27 cellular contexts compared by ENCODE assay signal in genomic region chr5:125660231-125660895, GRCh38.
DNase-seq lines count a peak whose midpoint lies in the region; ATAC-seq and TF ChIP-seq lines count a peak whose summit lies in the region.
"Had no signal": no experiment of that assay in that cellular context is flagged by ENCODE, and none has a peak within 500 bp of the region (broad histone marks: within the 10 kb centered on the region; RNA-seq: fewer than 3 reads in every experiment).

No MANE protein-coding gene starts in this region.

- peaks cover 16% of the 10 kb centered on the region for H3K4me1 ChIP-seq in SJCRH30
- H3K4me1 ChIP-seq in endodermal cell (ENCODE audit: control insufficient read depth, insufficient read depth, low read length): peaks cover 15% of the 10 kb centered on the region
- H3K4me1 ChIP-seq in uterus: no peaks in the 10 kb centered on the region
- no peaks in the 10 kb centered on the region for H3K4me1 ChIP-seq in PC-9 (replicated peaks; ENCODE audit: insufficient read depth)
- H3K4me1 ChIP-seq: breast epithelium, foreskin keratinocyte had no signal

- TF ChIP-seq CTCF in endodermal cell (conservative IDR thresholded peaks at IDR 0.05): peak; percentile 39
- TF ChIP-seq CTCF in uterus (IDR thresholded peaks at IDR 0.05): no peak
- no peak for TF ChIP-seq CTCF in PC-9 (conservative IDR thresholded peaks at IDR 0.05)

- no peak overlapping the region for H3K27ac Mint-ChIP-seq in endodermal cell
- H3K27ac Mint-ChIP-seq: activated CD4-positive, alpha-beta T cell treated with anti-CD3 and anti-CD28 coated beads for 36 hours; activated naive CD8-positive, alpha-beta T cell treated with anti-CD3 and anti-CD28 coated beads, Interleukin-2, amount 50 U/mL, for 24 hours had no signal

- no peak for TF ChIP-seq POLR2A in uterus (IDR thresholded peaks at IDR 0.05)

- H3K9me3 ChIP-seq in SJCRH30 (replicated peaks) (peaks cover 9% of the 10 kb centered on the region; the same call in 1 of the 2 replicates), endodermal cell (ENCODE audit: control insufficient read depth, low read length) (peaks cover 23% of the 10 kb centered on the region), uterus (no peaks in the 10 kb centered on the region), PC-9 (ENCODE audit: insufficient read depth, low read depth) (no peaks in the 10 kb centered on the region)
- H3K9me3 ChIP-seq: breast epithelium, Peyer's patch, stomach, tibial nerve had no signal

- no peaks in the 10 kb centered on the region for H3F3A ChIP-seq in PC-9 (ENCODE audit: insufficient read depth, low read depth)

- ATAC-seq in HG03469 (IDR thresholded peaks at IDR 0.05; ENCODE audit: unreplicated experiment) (no peak), HG03571 (IDR thresholded peaks at IDR 0.05; ENCODE audit: unreplicated experiment) (no peak)
- ATAC-seq: activated CD4-positive, alpha-beta T cell treated with anti-CD3 and anti-CD28 coated beads for 36 hours; activated naive CD8-positive, alpha-beta T cell treated with anti-CD3 and anti-CD28 coated beads, Interleukin-2, amount 50 U/mL, for 24 hours; foreskin keratinocyte had no signal

- no peaks in the 10 kb centered on the region for H3K36me3 ChIP-seq in SJCRH30
- H3K36me3 ChIP-seq in endodermal cell (ENCODE audit: control insufficient read depth, insufficient read depth, low read length): no peaks in the 10 kb centered on the region
- H3K36me3 ChIP-seq in uterus: no peaks in the 10 kb centered on the region
- H3K36me3 ChIP-seq in PC-9 (ENCODE audit: low read depth): no peaks in the 10 kb centered on the region
- H3K36me3 ChIP-seq: breast epithelium, left ventricle myocardium inferior, Peyer's patch, stomach, tibial nerve had no signal

- H3K4me3 ChIP-seq in SJCRH30: no peak overlapping the region
- peak overlapping the region; percentile 54 for H3K4me3 ChIP-seq in endodermal cell (ENCODE audit: low read length)
- no peak overlapping the region for H3K4me3 ChIP-seq in uterus
- H3K4me3 ChIP-seq in PC-9: no peak overlapping the region
- H3K4me3 ChIP-seq: breast epithelium, left ventricle myocardium inferior, Peyer's patch, stomach, tibial nerve had no signal

- DNase-seq in SJCRH30 (no peak), endodermal cell (no peak), lung microvascular endothelial cell (ENCODE audit: low read depth in 2 of 2) (peak; percentile 20 to 54), uterus (no peak), PC-9 (no peak), NCI-H1930 (lab: John Stamatoyannopoulos, UW) (no peak)
- DNase-seq: activated CD4-positive, alpha-beta T cell treated with anti-CD3 and anti-CD28 coated beads for 36 hours; activated CD8-positive, alpha-beta memory T cell treated with anti-CD3 and anti-CD28 coated beads for 24 hours; activated gamma-delta T cell treated with Interleukin-2 at 50 U/mL for 16 hours; activated naive CD8-positive, alpha-beta T cell treated with anti-CD3 and anti-CD28 coated beads, Interleukin-2, amount 50 U/mL, for 24 hours; activated T-cell treated with anti-CD3 and anti-CD28 coated beads, Interleukin-2, amount 50 U/mL, for 1 hour; Calu3; foreskin keratinocyte; Karpas-422; left ventricle myocardium inferior; NCI-H1694; NCI-H2171; NCI-H524 treated with DMSO at 0.1 percent for 48 hours; Peyer's patch; stimulated activated CD8-positive, alpha-beta memory T cell treated with anti-CD3 and anti-CD28 coated beads, Interleukin-4, amount 100 ng/mL, for 48 hours; stomach; T-helper 1 cell had no signal

- no peak overlapping the region for H3K4me2 ChIP-seq in PC-9

- 67 to 80% methylated on average over 1 of the region's 1 CpG for WGBS in endodermal cell (ENCODE audit: insufficient coverage in 1 of 2, insufficient read length in 1 of 2), 2 experiments

- H3K4me1 Mint-ChIP-seq in endodermal cell: peaks cover 36% of the 10 kb centered on the region
- H3K4me1 Mint-ChIP-seq: activated CD4-positive, alpha-beta T cell treated with anti-CD3 and anti-CD28 coated beads for 36 hours; activated naive CD8-positive, alpha-beta T cell treated with anti-CD3 and anti-CD28 coated beads, Interleukin-2, amount 50 U/mL, for 24 hours had no signal

- H3K79me2 ChIP-seq in PC-9 (ENCODE audit: low read depth): no peaks in the 10 kb centered on the region

- H2AFZ ChIP-seq in PC-9: no peak overlapping the region

- peak overlapping the region; percentile 20; the same call in 1 of the 2 replicates for H3K27ac ChIP-seq in SJCRH30
- H3K27ac ChIP-seq in endodermal cell (ENCODE audit: low read depth, low read length): peak overlapping the region; percentile 56
- peak overlapping the region; percentile 44 to 50 for H3K27ac ChIP-seq in uterus
- no peak overlapping the region for H3K27ac ChIP-seq in PC-9
- H3K27ac ChIP-seq: breast epithelium, C4-2B, foreskin keratinocyte, left ventricle myocardium inferior, Peyer's patch, stomach had no signal

- H3K36me3 Mint-ChIP-seq in endodermal cell (ENCODE audit: low read depth): peaks cover 3% of the 10 kb centered on the region

- H3K27me3 ChIP-seq in SJCRH30 (no peaks in the 10 kb centered on the region), endodermal cell (ENCODE audit: control insufficient read depth, insufficient read depth, low read length, poor library complexity, severe bottlenecking) (no peaks in the 10 kb centered on the region), uterus (no peaks in the 10 kb centered on the region), PC-9 (ENCODE audit: insufficient read depth, low read depth) (no peaks in the 10 kb centered on the region)
- H3K27me3 ChIP-seq: breast epithelium, foreskin keratinocyte, Peyer's patch, stomach, tibial nerve had no signal

- intact Hi-C loops in uterus (cut with DNase I; ENCODE audit: low total_unique reads): no loop called here
- intact Hi-C loops in PC-9 (cut with micrococcal nuclease; ENCODE audit: unreplicated experiment): no loop called here

- no peaks in the 10 kb centered on the region for H3K9me2 ChIP-seq in PC-9 (ENCODE audit: insufficient read depth)

- CTCF ChIA-PET in PC-9 (lab: Charles Lee): no interaction called here

- POLR2A ChIA-PET in PC-9 (lab: Charles Lee; ENCODE audit: unreplicated experiment): no interaction called here

- peaks cover 20% of the 10 kb centered on the region for H3K9me3 Mint-ChIP-seq in endodermal cell

- no peak overlapping the region for H3K4me3 Mint-ChIP-seq in endodermal cell
- H3K4me3 Mint-ChIP-seq: activated CD4-positive, alpha-beta T cell treated with anti-CD3 and anti-CD28 coated beads for 36 hours; activated naive CD8-positive, alpha-beta T cell treated with anti-CD3 and anti-CD28 coated beads, Interleukin-2, amount 50 U/mL, for 24 hours had no signal

- no TSS peak for BruUV-seq in PC-9 (replicated peaks; lab: Mats Ljungman, UMichigan)

- H4K20me1 ChIP-seq in PC-9 (ENCODE audit: insufficient read depth): no peaks in the 10 kb centered on the region

- no peaks in the 10 kb centered on the region for H3K27me3 Mint-ChIP-seq in endodermal cell (ENCODE audit: insufficient read depth)
- H3K27me3 Mint-ChIP-seq: activated CD4-positive, alpha-beta T cell treated with anti-CD3 and anti-CD28 coated beads for 36 hours; activated naive CD8-positive, alpha-beta T cell treated with anti-CD3 and anti-CD28 coated beads, Interleukin-2, amount 50 U/mL, for 24 hours had no signal

- no peak overlapping the region for H3K9ac ChIP-seq in endodermal cell (ENCODE audit: extremely low read depth, low read length, poor library complexity, severe bottlenecking)

Comparison
In these comparisons a context has a peak if more than half of its experiments do, and no peak if none do; other contexts are left out.
1. DNase-seq: peak in lung microvascular endothelial cell (2 of 2); none in SJCRH30 (0 of 2), endodermal cell (single experiment), uterus (0 of 2), PC-9 (0 of 2) and NCI-H1930 (0 of 2).